Comparison of ENCODE assay signal across 1 cellular context in the genomic region with DNA sequence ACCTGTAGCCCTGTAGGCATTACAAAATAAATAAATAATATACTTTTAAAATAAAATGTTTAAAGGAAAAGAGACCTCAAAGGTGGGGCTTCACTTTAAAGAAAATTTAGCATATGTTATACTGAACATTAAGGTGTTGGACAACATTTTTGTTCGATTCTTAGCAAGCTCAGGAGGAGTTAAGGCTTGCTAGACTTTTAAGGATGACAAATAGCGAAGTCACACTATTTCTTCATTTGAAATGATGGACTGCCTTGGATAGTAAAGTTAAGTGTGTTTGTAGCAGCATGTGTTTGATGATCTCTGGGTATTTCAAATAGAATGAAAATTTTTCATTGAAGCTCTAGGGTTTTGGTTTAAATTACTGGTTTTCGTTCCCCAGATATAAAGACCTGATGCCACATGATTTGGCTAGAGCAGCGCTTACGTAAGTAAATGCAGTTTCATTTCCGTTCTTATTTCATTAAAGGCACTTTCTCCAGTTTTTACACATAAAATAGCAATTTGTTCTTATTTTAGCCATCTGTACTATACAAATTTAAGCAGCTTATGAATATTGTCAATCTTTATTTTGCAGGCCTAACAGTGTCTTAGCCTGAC.
TF ChIP-seq lines count a peak whose summit lies in the region.

No MANE protein-coding gene starts in this region.

TF ChIP-seq in GM23338, 12 proteins besides CTCF, POLR2A, EP300 and RAD21 (continued from another document):
- TF ChIP-seq, protein P1, sequence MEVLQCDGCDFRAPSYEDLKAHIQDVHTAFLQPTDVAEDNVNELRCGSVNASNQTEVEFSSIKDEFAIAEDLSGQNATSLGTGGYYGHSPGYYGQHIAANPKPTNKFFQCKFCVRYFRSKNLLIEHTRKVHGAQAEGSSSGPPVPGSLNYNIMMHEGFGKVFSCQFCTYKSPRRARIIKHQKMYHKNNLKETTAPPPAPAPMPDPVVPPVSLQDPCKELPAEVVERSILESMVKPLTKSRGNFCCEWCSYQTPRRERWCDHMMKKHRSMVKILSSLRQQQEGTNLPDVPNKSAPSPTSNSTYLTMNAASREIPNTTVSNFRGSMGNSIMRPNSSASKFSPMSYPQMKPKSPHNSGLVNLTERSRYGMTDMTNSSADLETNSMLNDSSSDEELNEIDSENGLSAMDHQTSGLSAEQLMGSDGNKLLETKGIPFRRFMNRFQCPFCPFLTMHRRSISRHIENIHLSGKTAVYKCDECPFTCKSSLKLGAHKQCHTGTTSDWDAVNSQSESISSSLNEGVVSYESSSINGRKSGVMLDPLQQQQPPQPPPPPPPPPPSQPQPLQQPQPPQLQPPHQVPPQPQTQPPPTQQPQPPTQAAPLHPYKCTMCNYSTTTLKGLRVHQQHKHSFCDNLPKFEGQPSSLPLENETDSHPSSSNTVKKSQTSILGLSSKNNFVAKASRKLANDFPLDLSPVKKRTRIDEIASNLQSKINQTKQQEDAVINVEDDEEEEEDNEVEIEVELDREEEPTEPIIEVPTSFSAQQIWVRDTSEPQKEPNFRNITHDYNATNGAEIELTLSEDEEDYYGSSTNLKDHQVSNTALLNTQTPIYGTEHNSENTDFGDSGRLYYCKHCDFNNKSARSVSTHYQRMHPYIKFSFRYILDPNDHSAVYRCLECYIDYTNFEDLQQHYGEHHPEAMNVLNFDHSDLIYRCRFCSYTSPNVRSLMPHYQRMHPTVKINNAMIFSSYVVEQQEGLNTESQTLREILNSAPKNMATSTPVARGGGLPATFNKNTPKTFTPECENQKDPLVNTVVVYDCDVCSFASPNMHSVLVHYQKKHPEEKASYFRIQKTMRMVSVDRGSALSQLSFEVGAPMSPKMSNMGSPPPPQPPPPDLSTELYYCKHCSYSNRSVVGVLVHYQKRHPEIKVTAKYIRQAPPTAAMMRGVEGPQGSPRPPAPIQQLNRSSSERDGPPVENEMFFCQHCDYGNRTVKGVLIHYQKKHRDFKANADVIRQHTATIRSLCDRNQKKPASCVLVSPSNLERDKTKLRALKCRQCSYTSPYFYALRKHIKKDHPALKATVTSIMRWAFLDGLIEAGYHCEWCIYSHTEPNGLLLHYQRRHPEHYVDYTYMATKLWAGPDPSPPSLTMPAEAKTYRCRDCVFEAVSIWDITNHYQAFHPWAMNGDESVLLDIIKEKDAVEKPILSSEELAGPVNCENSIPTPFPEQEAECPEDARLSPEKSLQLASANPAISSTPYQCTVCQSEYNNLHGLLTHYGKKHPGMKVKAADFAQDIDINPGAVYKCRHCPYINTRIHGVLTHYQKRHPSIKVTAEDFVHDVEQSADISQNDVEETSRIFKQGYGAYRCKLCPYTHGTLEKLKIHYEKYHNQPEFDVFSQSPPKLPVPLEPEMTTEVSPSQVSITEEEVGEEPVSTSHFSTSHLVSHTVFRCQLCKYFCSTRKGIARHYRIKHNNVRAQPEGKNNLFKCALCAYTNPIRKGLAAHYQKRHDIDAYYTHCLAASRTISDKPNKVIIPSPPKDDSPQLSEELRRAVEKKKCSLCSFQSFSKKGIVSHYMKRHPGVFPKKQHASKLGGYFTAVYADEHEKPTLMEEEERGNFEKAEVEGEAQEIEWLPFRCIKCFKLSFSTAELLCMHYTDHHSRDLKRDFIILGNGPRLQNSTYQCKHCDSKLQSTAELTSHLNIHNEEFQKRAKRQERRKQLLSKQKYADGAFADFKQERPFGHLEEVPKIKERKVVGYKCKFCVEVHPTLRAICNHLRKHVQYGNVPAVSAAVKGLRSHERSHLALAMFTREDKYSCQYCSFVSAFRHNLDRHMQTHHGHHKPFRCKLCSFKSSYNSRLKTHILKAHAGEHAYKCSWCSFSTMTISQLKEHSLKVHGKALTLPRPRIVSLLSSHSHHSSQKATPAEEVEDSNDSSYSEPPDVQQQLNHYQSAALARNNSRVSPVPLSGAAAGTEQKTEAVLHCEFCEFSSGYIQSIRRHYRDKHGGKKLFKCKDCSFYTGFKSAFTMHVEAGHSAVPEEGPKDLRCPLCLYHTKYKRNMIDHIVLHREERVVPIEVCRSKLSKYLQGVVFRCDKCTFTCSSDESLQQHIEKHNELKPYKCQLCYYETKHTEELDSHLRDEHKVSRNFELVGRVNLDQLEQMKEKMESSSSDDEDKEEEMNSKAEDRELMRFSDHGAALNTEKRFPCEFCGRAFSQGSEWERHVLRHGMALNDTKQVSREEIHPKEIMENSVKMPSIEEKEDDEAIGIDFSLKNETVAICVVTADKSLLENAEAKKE (CRISPR knock-in tag; IDR thresholded peaks at IDR 0.05) = no peak
